Comparison of ENCODE assay signal across 1 cellular context in the genomic region with DNA sequence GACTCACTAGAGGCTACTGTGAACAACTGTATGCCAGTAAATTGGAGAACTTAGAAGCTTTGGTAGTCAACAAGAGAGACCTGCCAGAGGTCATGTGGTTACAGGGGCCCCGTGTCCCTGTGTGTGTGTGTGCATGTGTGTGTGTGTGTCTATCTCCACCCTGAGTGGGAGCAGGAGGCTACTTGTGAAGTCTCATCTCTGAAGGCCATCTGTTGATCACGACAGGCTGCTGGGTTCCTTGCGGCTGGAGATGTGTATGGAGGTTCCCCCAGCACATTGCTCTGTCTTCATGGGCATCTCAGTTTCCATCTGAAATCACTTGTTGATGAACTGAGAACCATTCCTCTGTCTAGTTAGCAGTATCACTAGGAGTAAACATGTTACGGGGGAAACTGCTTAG.
TF ChIP-seq lines count a peak whose summit lies in the region.

No MANE protein-coding gene starts in this region.

TF ChIP-seq in K562, 482 proteins besides CTCF, POLR2A, EP300 and RAD21:
- TF ChIP-seq CBFA2T3 (IDR thresholded peaks at IDR 0.05) (peak; percentile 24; the same call in 1 of the 2 replicates), ZBTB7A (IDR thresholded peaks at IDR 0.05; ENCODE audit: borderline replicate concordance, control insufficient read depth, low read depth, low read length) (no peak), RBBP5 (IDR thresholded peaks at IDR 0.05; ENCODE audit: borderline replicate concordance, insufficient read depth, low read length, poor library complexity, severe bottlenecking) (no peak)
- TF ChIP-seq, protein P1, sequence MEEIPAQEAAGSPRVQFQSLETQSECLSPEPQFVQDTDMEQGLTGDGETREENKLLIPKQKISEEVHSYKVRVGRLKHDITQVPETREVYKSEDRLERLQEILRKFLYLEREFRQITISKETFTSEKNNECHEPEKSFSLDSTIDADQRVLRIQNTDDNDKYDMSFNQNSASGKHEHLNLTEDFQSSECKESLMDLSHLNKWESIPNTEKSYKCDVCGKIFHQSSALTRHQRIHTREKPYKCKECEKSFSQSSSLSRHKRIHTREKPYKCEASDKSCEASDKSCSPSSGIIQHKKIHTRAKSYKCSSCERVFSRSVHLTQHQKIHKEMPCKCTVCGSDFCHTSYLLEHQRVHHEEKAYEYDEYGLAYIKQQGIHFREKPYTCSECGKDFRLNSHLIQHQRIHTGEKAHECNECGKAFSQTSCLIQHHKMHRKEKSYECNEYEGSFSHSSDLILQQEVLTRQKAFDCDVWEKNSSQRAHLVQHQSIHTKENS (CRISPR knock-in tag; IDR thresholded peaks at IDR 0.05), result no peak
